ENCODE assay signal across 8 cellular contexts in the genomic region with DNA sequence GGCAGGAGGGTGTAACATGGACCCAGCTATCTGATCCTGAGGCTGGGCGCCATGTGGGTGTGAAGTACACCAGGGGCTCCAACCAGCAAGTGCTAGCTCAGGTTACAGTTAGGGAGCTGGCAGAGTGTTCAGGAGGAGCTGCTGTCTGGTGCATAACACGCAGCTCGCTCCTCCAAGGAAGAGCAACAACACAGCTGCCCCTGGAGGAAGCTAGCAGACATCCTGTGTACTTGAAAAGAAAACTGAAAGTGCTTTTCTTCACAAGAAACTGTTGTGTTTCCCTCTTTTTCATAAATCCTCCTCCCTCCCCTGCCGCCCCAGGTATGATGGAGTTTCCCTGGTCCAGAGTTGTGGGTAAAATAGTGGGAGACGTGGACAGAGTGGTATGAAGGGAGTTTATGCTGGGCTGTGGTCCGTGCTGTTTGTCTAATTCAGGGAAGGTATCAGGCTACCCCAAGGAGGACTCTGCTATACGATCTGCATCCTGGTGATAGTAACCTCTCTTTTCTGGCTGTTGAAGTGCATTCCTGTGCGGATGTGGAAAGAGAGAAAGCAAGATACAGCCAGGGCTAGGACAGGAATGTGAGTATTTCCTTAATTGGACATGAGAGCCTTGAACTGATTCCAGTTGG. TPM values are rescaled to one million over a fixed set of nuclear protein-coding genes. Genes with fewer than 3 reads are reported as not detected.
DNase-seq lines count a peak whose midpoint lies in the region; ATAC-seq, FAIRE-seq and TF ChIP-seq lines count a peak whose summit lies in the region.

No MANE protein-coding gene starts in this region.

- FAIRE-seq in H54 (lab: Jason Lieb, UNC): no peak

- no peak for TF ChIP-seq POLR2A in H54 (IDR thresholded peaks at IDR 0.05; ENCODE audit: low read depth, low read length)

- H3K4me3 ChIP-seq in cardiac muscle cell: no peak overlapping the region

- H3K27ac Mint-ChIP-seq in activated T-helper 2 cell treated with anti-CD3 and anti-CD28 coated beads, Interferon-gamma antibody, Interleukin-2, Interleukin-4, amounts not matched to agents 10 μg/mL and 5 μg/mL and 100 μg/mL, durations not matched to agents 14 hours and 24 hours and 36 hours: peak overlapping the region; percentile 96

- TF ChIP-seq CTCF in GM13976 (IDR thresholded peaks at IDR 0.05; ENCODE audit: borderline replicate concordance, control extremely low read depth, extremely low read depth, insufficient read depth, missing control alignments) (no peak), cardiac muscle cell (IDR thresholded peaks at IDR 0.05; ENCODE audit: low read depth, low read length) (no peak)

- H3K4me3 Mint-ChIP-seq in activated T-helper 2 cell treated with anti-CD3 and anti-CD28 coated beads, Interferon-gamma antibody, Interleukin-2, Interleukin-4, amounts not matched to agents 10 μg/mL and 5 μg/mL and 100 μg/mL, durations not matched to agents 14 hours and 24 hours and 36 hours (ENCODE audit: low read depth): peak overlapping the region; percentile 81

- peaks cover 46% of the 10 kb centered on the region for H3K4me1 Mint-ChIP-seq in activated T-helper 2 cell treated with anti-CD3 and anti-CD28 coated beads, Interferon-gamma antibody, Interleukin-2, Interleukin-4, amounts not matched to agents 10 μg/mL and 5 μg/mL and 100 μg/mL, durations not matched to agents 14 hours and 24 hours and 36 hours (ENCODE audit: low read depth)

- in situ Hi-C loops in GM13976 (cut with MboI; ENCODE audit: low sequenced_read_pairs, unreplicated experiment) (no loop called here), G401 (cut with HindIII; ENCODE audit: low sequenced_read_pairs) (no loop called here)

- peak; percentile 86 for ATAC-seq in sciatic nerve

- H3K36me3 ChIP-seq in cardiac muscle cell: no peaks in the 10 kb centered on the region

- peaks cover 2% of the 10 kb centered on the region for H3K27me3 Mint-ChIP-seq in activated T-helper 2 cell treated with anti-CD3 and anti-CD28 coated beads, Interferon-gamma antibody, Interleukin-2, Interleukin-4, amounts not matched to agents 10 μg/mL and 5 μg/mL and 100 μg/mL, durations not matched to agents 14 hours and 24 hours and 36 hours (ENCODE audit: low read depth)

- H3K9me3 ChIP-seq in cardiac muscle cell (ENCODE audit: low read depth): no peaks in the 10 kb centered on the region

- H3K27ac ChIP-seq in cardiac muscle cell: peak overlapping the region; percentile 92

- H3K9me3 Mint-ChIP-seq in activated T-helper 2 cell treated with anti-CD3 and anti-CD28 coated beads, Interferon-gamma antibody, Interleukin-2, Interleukin-4, amounts not matched to agents 10 μg/mL and 5 μg/mL and 100 μg/mL, durations not matched to agents 14 hours and 24 hours and 36 hours: no peaks in the 10 kb centered on the region

- peaks cover 43% of the 10 kb centered on the region for H3K4me1 ChIP-seq in cardiac muscle cell (ENCODE audit: low read depth)

- intact Hi-C loops in activated T-helper 2 cell treated with anti-CD3 and anti-CD28 coated beads, Interferon-gamma antibody, Interleukin-2, Interleukin-4, amounts not matched to agents 10 μg/mL and 5 μg/mL and 100 μg/mL, durations not matched to agents 14 hours and 24 hours and 36 hours (cut with micrococcal nuclease): loop anchor here (1.0 kb wide), 1 partner anchor 222 kb away; a partner anchor contains a TSS
- intact Hi-C loops in sciatic nerve (cut with DNase I): no loop called here

- H3K27me3 ChIP-seq in cardiac muscle cell: no peaks in the 10 kb centered on the region

- peak; percentile 46 for DNase-seq in GM13976 (ENCODE audit: low spot score)
- peak; percentile 38 for DNase-seq in H54 (ENCODE audit: insufficient read length, low spot score)
- peak; percentile 84 for DNase-seq in NCI-H2171 (lab: John Stamatoyannopoulos, UW)
- peak; percentile 48 for DNase-seq in activated T-helper 2 cell treated with anti-CD3 and anti-CD28 coated beads, Interferon-gamma antibody, Interleukin-2, Interleukin-4, amounts not matched to agents 10 μg/mL and 5 μg/mL and 100 μg/mL, durations not matched to agents 14 hours and 24 hours and 36 hours (ENCODE audit: low spot score)
- peak; percentile 63 to 94 for DNase-seq in cardiac muscle cell (ENCODE audit: low read depth in 1 of 2, low spot score in 1 of 2)
- DNase-seq in sciatic nerve (ENCODE audit: low spot score): no peak
- no peak for DNase-seq in NCI-H526 treated with DMSO at 0.1 percent for 48 hours (lab: John Stamatoyannopoulos, UW)
- DNase-seq in G401 (ENCODE audit: low spot score): no peak

- H3K36me3 Mint-ChIP-seq in activated T-helper 2 cell treated with anti-CD3 and anti-CD28 coated beads, Interferon-gamma antibody, Interleukin-2, Interleukin-4, amounts not matched to agents 10 μg/mL and 5 μg/mL and 100 μg/mL, durations not matched to agents 14 hours and 24 hours and 36 hours (ENCODE audit: low read depth): no peaks in the 10 kb centered on the region

RNA-seq across cellular contexts. Expression of a gene that starts 6.1 kb away (rescaled TPM):
- 60.8 and 61.1 TPM in 2 replicates for total RNA-seq in activated T-helper 2 cell treated with anti-CD3 and anti-CD28 coated beads, Interferon-gamma antibody, Interleukin-2, Interleukin-4, amounts not matched to agents 10 μg/mL and 5 μg/mL and 100 μg/mL, durations not matched to agents 14 hours and 24 hours and 36 hours
- total RNA-seq in cardiac muscle cell (1,389 and 2,258 TPM in 2 replicates), sciatic nerve (19.8 TPM)
- 544 and 632 TPM in 2 replicates for polyA plus RNA-seq in cardiac muscle cell
- not detected in 2 replicates for total RNA-seq in G401 (2014; rRNA removed; shearing (Covaris generic))

Comparison
In these comparisons a context has a peak if more than half of its experiments do, and no peak if none do; other contexts are left out.
1. DNase-seq: peak in GM13976 (single experiment), H54 (single experiment), NCI-H2171 (single experiment), activated T-helper 2 cell treated with anti-CD3 and anti-CD28 coated beads, Interferon-gamma antibody, Interleukin-2, Interleukin-4, amounts not matched to agents 10 μg/mL and 5 μg/mL and 100 μg/mL, durations not matched to agents 14 hours and 24 hours and 36 hours (single experiment) and cardiac muscle cell (2 of 2); none in sciatic nerve (single experiment), NCI-H526 treated with DMSO at 0.1 percent for 48 hours (single experiment) and G401 (single experiment).
2. RNA of a gene that starts 6.1 kb away (total RNA-seq): 1,389 to 2,258 TPM in cardiac muscle cell; 60.8 to 61.1 TPM in activated T-helper 2 cell treated with anti-CD3 and anti-CD28 coated beads, Interferon-gamma antibody, Interleukin-2, Interleukin-4, amounts not matched to agents 10 μg/mL and 5 μg/mL and 100 μg/mL, durations not matched to agents 14 hours and 24 hours and 36 hours, 19.8 TPM in sciatic nerve (single experiment) and not detected in G401; every median in the first group is over 10 times any median in the second.